In genomic region chr1:192439373-192440025, GRCh38 we compare ENCODE assay signal across 1 cellular context.
TF ChIP-seq lines count a peak whose summit lies in the region.

No MANE protein-coding gene starts in this region.

TF ChIP-seq in SK-N-SH, 30 proteins besides CTCF, POLR2A, EP300 and RAD21 (continued from another document):
- TF ChIP-seq IRF3 (IDR thresholded peaks at IDR 0.05; ENCODE audit: low read depth, low read length) (no peak), REST (IDR thresholded peaks at IDR 0.05; ENCODE audit: low read depth, low read length) (no peak), MEF2A (IDR thresholded peaks at IDR 0.05; ENCODE audit: borderline replicate concordance, low read depth) (no peak), FOXJ3 (CRISPR knock-in tag; IDR thresholded peaks at IDR 0.05) (no peak), RXRA (IDR thresholded peaks at IDR 0.05; ENCODE audit: borderline replicate concordance, low read depth) (no peak), NRF1 (IDR thresholded peaks at IDR 0.05; ENCODE audit: low read depth, low read length) (no peak), POLR2AphosphoS5 (IDR thresholded peaks at IDR 0.05; ENCODE audit: low read depth, low read length) (no peak), RFX5 (IDR thresholded peaks at IDR 0.05; ENCODE audit: low read length) (no peak), SMC3 (IDR thresholded peaks at IDR 0.05; ENCODE audit: low read depth, low read length) (no peak), TEAD4 (IDR thresholded peaks at IDR 0.05; ENCODE audit: borderline replicate concordance, insufficient read depth) (no peak), MXI1 (IDR thresholded peaks at IDR 0.05; ENCODE audit: low read depth, low read length) (no peak), CHD2 (IDR thresholded peaks at IDR 0.05; ENCODE audit: low read length, partially characterized antibody) (no peak), SIN3A (IDR thresholded peaks at IDR 0.05; ENCODE audit: borderline replicate concordance, low read depth, low read length) (no peak), USF1 (IDR thresholded peaks at IDR 0.05; ENCODE audit: borderline replicate concordance, low read depth) (no peak), GABPA (IDR thresholded peaks at IDR 0.05; ENCODE audit: low read depth) (no peak), JUND (IDR thresholded peaks at IDR 0.05) (peak; percentile 56), TAF1 (IDR thresholded peaks at IDR 0.05; ENCODE audit: borderline replicate concordance, low read depth, low read length) (no peak), TCF12 (IDR thresholded peaks at IDR 0.05) (0 out of 2 replicates have a peak, but pooled peaks have one; percentile 16), ZBTB33 (IDR thresholded peaks at IDR 0.05; ENCODE audit: borderline replicate concordance, low read depth) (no peak), EZH2phosphoT487 (IDR thresholded peaks at IDR 0.05; ENCODE audit: borderline replicate concordance, low read depth) (no peak)
